1 cellular context compared by ENCODE assay signal in the genomic region with DNA sequence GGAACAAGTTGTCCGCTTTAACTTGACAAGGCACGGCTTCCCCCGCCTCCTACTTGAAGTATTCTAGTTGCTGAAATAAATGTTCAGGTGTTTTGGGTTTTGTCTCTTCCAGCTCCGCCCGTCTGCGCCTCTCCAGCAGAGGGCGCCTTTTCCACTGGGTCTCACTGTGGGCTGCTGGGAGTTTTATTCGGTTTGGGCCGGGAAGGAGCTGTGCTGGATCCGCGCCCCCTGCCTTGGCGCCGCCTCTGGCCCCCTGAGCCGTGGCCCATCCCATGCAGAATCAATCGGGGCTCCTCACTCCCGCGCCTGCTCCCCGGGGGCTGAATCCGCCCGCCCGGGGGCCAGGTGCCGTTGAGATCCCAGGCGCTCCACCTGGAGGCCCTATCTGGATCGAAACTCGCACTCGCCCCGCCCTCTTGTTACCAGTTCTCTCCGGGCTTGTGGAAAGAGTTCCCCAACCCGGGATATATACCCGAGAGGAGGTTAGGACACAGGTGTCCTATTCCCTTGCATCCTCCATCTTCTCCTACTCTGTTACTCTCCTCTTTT.
A peak's percentile ranks its signal among the peaks of the same experiment; 100 is the strongest.
TF ChIP-seq lines count a peak whose summit lies in the region.

No MANE protein-coding gene starts in this region.

TF ChIP-seq in HEK293, 187 proteins besides CTCF, POLR2A, EP300 and RAD21 (continued from another document):
- TF ChIP-seq, protein P1, sequence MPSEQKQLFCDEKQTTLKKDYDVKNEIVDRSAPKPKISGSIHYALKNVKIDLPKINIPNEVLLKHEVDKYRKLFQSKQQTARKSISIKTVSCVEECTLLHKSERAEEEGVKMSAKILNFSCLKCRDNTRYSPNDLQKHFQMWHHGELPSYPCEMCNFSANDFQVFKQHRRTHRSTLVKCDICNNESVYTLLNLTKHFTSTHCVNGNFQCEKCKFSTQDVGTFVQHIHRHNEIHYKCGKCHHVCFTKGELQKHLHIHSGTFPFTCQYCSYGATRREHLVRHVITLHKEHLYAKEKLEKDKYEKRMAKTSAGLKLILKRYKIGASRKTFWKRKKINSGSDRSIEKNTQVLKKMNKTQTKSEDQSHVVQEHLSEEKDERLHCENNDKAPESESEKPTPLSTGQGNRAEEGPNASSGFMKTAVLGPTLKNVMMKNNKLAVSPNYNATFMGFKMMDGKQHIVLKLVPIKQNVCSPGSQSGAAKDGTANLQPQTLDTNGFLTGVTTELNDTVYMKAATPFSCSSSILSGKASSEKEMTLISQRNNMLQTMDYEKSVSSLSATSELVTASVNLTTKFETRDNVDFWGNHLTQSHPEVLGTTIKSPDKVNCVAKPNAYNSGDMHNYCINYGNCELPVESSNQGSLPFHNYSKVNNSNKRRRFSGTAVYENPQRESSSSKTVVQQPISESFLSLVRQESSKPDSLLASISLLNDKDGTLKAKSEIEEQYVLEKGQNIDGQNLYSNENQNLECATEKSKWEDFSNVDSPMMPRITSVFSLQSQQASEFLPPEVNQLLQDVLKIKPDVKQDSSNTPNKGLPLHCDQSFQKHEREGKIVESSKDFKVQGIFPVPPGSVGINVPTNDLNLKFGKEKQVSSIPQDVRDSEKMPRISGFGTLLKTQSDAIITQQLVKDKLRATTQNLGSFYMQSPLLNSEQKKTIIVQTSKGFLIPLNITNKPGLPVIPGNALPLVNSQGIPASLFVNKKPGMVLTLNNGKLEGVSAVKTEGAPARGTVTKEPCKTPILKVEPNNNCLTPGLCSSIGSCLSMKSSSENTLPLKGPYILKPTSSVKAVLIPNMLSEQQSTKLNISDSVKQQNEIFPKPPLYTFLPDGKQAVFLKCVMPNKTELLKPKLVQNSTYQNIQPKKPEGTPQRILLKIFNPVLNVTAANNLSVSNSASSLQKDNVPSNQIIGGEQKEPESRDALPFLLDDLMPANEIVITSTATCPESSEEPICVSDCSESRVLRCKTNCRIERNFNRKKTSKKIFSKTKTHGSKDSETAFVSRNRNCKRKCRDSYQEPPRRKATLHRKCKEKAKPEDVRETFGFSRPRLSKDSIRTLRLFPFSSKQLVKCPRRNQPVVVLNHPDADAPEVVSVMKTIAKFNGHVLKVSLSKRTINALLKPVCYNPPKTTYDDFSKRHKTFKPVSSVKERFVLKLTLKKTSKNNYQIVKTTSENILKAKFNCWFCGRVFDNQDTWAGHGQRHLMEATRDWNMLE (tag by site-specific recombination; conservative IDR thresholded peaks at IDR 0.05; ENCODE audit: low read depth): peak; percentile 34; the same call in 1 of the 2 replicates
- TF ChIP-seq TRIM28 (IDR thresholded peaks at IDR 0.05; ENCODE audit: borderline replicate concordance, low read length): 0 out of 2 replicates have a peak, but pooled peaks have one; percentile 67
- peak; percentile 97 for TF ChIP-seq ZNF600 (tag by site-specific recombination; IDR thresholded peaks at IDR 0.05)
- TF ChIP-seq, protein P2, sequence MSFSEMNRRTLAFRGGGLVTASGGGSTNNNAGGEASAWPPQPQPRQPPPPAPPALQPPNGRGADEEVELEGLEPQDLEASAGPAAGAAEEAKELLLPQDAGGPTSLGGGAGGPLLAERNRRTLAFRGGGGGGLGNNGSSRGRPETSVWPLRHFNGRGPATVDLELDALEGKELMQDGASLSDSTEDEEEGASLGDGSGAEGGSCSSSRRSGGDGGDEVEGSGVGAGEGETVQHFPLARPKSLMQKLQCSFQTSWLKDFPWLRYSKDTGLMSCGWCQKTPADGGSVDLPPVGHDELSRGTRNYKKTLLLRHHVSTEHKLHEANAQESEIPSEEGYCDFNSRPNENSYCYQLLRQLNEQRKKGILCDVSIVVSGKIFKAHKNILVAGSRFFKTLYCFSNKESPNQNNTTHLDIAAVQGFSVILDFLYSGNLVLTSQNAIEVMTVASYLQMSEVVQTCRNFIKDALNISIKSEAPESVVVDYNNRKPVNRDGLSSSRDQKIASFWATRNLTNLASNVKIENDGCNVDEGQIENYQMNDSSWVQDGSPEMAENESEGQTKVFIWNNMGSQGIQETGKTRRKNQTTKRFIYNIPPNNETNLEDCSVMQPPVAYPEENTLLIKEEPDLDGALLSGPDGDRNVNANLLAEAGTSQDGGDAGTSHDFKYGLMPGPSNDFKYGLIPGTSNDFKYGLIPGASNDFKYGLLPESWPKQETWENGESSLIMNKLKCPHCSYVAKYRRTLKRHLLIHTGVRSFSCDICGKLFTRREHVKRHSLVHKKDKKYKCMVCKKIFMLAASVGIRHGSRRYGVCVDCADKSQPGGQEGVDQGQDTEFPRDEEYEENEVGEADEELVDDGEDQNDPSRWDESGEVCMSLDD (tag by site-specific recombination; IDR thresholded peaks at IDR 0.05): peak; percentile 35; the same call in 1 of the 2 replicates
- TF ChIP-seq, protein P3, sequence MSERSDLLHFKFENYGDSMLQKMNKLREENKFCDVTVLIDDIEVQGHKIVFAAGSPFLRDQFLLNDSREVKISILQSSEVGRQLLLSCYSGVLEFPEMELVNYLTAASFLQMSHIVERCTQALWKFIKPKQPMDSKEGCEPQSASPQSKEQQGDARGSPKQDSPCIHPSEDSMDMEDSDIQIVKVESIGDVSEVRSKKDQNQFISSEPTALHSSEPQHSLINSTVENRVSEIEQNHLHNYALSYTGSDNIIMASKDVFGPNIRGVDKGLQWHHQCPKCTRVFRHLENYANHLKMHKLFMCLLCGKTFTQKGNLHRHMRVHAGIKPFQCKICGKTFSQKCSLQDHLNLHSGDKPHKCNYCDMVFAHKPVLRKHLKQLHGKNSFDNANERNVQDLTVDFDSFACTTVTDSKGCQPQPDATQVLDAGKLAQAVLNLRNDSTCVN (tag by site-specific recombination; optimal IDR thresholded peaks at IDR 0.05): peak; percentile 44
- TF ChIP-seq SP2 (tag by site-specific recombination; IDR thresholded peaks at IDR 0.05): no peak
- peak; percentile 77; the same call in 1 of the 2 replicates for TF ChIP-seq MZF1 (tag by site-specific recombination; IDR thresholded peaks at IDR 0.05; ENCODE audit: borderline replicate concordance)
- peak; percentile 79 for TF ChIP-seq ZBTB8A (tag by site-specific recombination; IDR thresholded peaks at IDR 0.05)
- TF ChIP-seq ZNF664 (tag by site-specific recombination; IDR thresholded peaks at IDR 0.05): peak; percentile 29; the same call in 1 of the 2 replicates
- TF ChIP-seq, protein P4, sequence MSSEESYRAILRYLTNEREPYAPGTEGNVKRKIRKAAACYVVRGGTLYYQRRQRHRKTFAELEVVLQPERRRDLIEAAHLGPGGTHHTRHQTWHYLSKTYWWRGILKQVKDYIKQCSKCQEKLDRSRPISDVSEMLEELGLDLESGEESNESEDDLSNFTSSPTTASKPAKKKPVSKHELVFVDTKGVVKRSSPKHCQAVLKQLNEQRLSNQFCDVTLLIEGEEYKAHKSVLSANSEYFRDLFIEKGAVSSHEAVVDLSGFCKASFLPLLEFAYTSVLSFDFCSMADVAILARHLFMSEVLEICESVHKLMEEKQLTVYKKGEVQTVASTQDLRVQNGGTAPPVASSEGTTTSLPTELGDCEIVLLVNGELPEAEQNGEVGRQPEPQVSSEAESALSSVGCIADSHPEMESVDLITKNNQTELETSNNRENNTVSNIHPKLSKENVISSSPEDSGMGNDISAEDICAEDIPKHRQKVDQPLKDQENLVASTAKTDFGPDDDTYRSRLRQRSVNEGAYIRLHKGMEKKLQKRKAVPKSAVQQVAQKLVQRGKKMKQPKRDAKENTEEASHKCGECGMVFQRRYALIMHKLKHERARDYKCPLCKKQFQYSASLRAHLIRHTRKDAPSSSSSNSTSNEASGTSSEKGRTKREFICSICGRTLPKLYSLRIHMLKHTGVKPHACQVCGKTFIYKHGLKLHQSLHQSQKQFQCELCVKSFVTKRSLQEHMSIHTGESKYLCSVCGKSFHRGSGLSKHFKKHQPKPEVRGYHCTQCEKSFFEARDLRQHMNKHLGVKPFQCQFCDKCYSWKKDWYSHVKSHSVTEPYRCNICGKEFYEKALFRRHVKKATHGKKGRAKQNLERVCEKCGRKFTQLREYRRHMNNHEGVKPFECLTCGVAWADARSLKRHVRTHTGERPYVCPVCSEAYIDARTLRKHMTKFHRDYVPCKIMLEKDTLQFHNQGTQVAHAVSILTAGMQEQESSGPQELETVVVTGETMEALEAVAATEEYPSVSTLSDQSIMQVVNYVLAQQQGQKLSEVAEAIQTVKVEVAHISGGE (tag by site-specific recombination; conservative IDR thresholded peaks at IDR 0.05; ENCODE audit: low read depth): no peak
- TF ChIP-seq ZNF394 (tag by site-specific recombination; IDR thresholded peaks at IDR 0.05; ENCODE audit: borderline replicate concordance): peak; percentile 45; the same call in 1 of the 2 replicates
- no peak for TF ChIP-seq MYNN (tag by site-specific recombination; IDR thresholded peaks at IDR 0.05; ENCODE audit: borderline replicate concordance)
- TF ChIP-seq ZNF2 (tag by site-specific recombination; IDR thresholded peaks at IDR 0.05): peak; percentile 91
- peak; percentile 97 for TF ChIP-seq ZBTB17 (tag by site-specific recombination; IDR thresholded peaks at IDR 0.05)
- no peak for TF ChIP-seq ZNF510 (tag by site-specific recombination; IDR thresholded peaks at IDR 0.05; ENCODE audit: insufficient replicate concordance)
- TF ChIP-seq ZNF654 (tag by site-specific recombination; IDR thresholded peaks at IDR 0.05; ENCODE audit: low read depth): peak; percentile 60
- TF ChIP-seq, protein P5, sequence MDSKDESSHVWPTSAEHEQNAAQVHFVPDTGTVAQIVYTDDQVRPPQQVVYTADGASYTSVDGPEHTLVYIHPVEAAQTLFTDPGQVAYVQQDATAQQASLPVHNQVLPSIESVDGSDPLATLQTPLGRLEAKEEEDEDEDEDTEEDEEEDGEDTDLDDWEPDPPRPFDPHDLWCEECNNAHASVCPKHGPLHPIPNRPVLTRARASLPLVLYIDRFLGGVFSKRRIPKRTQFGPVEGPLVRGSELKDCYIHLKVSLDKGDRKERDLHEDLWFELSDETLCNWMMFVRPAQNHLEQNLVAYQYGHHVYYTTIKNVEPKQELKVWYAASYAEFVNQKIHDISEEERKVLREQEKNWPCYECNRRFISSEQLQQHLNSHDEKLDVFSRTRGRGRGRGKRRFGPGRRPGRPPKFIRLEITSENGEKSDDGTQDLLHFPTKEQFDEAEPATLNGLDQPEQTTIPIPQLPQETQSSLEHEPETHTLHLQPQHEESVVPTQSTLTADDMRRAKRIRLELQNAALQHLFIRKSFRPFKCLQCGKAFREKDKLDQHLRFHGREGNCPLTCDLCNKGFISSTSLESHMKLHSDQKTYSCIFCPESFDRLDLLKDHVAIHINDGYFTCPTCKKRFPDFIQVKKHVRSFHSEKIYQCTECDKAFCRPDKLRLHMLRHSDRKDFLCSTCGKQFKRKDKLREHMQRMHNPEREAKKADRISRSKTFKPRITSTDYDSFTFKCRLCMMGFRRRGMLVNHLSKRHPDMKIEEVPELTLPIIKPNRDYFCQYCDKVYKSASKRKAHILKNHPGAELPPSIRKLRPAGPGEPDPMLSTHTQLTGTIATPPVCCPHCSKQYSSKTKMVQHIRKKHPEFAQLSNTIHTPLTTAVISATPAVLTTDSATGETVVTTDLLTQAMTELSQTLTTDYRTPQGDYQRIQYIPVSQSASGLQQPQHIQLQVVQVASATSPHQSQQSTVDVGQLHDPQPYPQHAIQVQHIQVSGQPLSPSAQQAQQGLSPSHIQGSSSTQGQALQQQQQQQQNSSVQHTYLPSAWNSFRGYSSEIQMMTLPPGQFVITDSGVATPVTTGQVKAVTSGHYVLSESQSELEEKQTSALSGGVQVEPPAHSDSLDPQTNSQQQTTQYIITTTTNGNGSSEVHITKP (tag by site-specific recombination; IDR thresholded peaks at IDR 0.05): peak; percentile 77; the same call in 1 of the 2 replicates
- TF ChIP-seq, protein P6, sequence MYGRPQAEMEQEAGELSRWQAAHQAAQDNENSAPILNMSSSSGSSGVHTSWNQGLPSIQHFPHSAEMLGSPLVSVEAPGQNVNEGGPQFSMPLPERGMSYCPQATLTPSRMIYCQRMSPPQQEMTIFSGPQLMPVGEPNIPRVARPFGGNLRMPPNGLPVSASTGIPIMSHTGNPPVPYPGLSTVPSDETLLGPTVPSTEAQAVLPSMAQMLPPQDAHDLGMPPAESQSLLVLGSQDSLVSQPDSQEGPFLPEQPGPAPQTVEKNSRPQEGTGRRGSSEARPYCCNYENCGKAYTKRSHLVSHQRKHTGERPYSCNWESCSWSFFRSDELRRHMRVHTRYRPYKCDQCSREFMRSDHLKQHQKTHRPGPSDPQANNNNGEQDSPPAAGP (tag by site-specific recombination; IDR thresholded peaks at IDR 0.05): no peak
- peak; percentile 67 for TF ChIP-seq IKZF3 (tag by site-specific recombination; IDR thresholded peaks at IDR 0.05)
- TF ChIP-seq ZNF335 (tag by site-specific recombination; conservative IDR thresholded peaks at IDR 0.05): peak; percentile 89
- TF ChIP-seq SP7 (tag by site-specific recombination; IDR thresholded peaks at IDR 0.05): peak; percentile 73
- TF ChIP-seq ZNF76 (tag by site-specific recombination; IDR thresholded peaks at IDR 0.05; ENCODE audit: borderline replicate concordance, low read depth): peak; percentile 89
- peak; percentile 22; the same call in 1 of the 2 replicates for TF ChIP-seq EGR2 (tag by site-specific recombination; IDR thresholded peaks at IDR 0.05; ENCODE audit: low read depth)
- TF ChIP-seq ZXDB (tag by site-specific recombination; IDR thresholded peaks at IDR 0.05): peak; percentile 57
- TF ChIP-seq ZFHX2 (tag by site-specific recombination; conservative IDR thresholded peaks at IDR 0.05): 0 out of 2 replicates have a peak, but pooled peaks have one; percentile 9
- TF ChIP-seq ZNF629 (tag by site-specific recombination; IDR thresholded peaks at IDR 0.05): 0 out of 2 replicates have a peak, but pooled peaks have one; percentile 40
- TF ChIP-seq, protein P7, sequence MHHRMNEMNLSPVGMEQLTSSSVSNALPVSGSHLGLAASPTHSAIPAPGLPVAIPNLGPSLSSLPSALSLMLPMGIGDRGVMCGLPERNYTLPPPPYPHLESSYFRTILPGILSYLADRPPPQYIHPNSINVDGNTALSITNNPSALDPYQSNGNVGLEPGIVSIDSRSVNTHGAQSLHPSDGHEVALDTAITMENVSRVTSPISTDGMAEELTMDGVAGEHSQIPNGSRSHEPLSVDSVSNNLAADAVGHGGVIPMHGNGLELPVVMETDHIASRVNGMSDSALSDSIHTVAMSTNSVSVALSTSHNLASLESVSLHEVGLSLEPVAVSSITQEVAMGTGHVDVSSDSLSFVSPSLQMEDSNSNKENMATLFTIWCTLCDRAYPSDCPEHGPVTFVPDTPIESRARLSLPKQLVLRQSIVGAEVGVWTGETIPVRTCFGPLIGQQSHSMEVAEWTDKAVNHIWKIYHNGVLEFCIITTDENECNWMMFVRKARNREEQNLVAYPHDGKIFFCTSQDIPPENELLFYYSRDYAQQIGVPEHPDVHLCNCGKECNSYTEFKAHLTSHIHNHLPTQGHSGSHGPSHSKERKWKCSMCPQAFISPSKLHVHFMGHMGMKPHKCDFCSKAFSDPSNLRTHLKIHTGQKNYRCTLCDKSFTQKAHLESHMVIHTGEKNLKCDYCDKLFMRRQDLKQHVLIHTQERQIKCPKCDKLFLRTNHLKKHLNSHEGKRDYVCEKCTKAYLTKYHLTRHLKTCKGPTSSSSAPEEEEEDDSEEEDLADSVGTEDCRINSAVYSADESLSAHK (tag by site-specific recombination; IDR thresholded peaks at IDR 0.05): no peak
- TF ChIP-seq GLIS2 (tag by site-specific recombination; IDR thresholded peaks at IDR 0.05): peak; percentile 32; the same call in 1 of the 2 replicates
- peak; percentile 77 for TF ChIP-seq ZNF660 (tag by site-specific recombination; IDR thresholded peaks at IDR 0.05)
- TF ChIP-seq ZNF585B (tag by site-specific recombination; IDR thresholded peaks at IDR 0.05): no peak
- TF ChIP-seq KLF8 (tag by site-specific recombination; IDR thresholded peaks at IDR 0.05): peak; percentile 37; the same call in 1 of the 2 replicates
- TF ChIP-seq ZNF561 (tag by site-specific recombination; IDR thresholded peaks at IDR 0.05; ENCODE audit: borderline replicate concordance): peak; percentile 83; the same call in 1 of the 2 replicates
- TF ChIP-seq ZEB2 (tag by site-specific recombination; IDR thresholded peaks at IDR 0.05): peak; percentile 86
- TF ChIP-seq ZFP37 (tag by site-specific recombination; IDR thresholded peaks at IDR 0.05): 0 out of 2 replicates have a peak, but pooled peaks have one; percentile 73
- TF ChIP-seq ZSCAN30 (tag by site-specific recombination; IDR thresholded peaks at IDR 0.05): peak; percentile 83
- peak; percentile 79; the same call in 1 of the 2 replicates for TF ChIP-seq ZBTB48 (tag by site-specific recombination; IDR thresholded peaks at IDR 0.05)
